22 cellular contexts compared by ENCODE assay signal in the genomic region with DNA sequence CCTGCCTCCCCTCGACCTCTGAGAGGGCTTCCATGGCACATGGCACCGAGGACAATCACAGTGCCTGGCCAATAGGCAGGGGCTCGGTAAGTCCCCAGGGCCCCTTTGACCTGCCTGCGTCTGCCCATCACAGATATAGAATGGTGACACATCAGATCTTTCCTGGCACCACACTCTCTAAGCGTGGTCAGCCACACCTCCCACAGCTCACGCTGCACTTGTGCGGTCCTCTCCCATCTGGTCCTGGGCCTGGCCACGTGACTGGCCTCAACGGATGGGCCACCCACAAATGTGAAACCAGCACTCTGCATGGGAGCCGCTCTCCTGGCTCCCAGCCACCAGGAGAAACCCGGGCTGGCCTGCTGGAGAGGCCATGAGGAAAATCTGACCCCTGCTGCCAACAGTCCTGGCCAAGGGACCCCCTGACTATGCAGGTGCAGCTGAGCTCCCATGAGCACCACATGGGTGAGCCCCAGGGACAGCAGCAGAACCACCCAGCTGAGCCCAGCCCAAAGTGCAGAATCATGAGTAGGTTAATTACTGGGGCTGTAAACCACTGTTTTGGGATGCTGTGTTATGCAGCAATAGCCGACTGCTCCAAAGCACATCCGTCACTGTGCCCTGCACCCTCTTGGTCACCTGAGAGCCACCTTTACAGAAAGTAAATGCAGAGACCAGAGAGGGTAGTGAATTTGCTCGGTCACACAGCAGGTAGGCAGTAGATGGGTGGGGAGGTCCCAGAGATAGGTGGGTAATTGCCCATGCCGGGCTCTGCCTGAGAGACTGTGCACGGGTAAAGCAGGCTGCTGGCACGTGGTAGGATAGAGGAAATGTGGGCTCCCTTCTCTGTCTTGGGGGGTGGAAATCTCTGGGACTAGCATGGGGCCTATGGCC. TPM values are rescaled to one million over a fixed set of nuclear protein-coding genes. Genes with fewer than 3 reads are reported as not detected.
A peak's percentile ranks its signal among the peaks of the same experiment; 100 is the strongest.
DNase-seq lines count a peak whose midpoint lies in the region; ATAC-seq and TF ChIP-seq lines count a peak whose summit lies in the region.
"Had no signal": no experiment of that assay in that cellular context is flagged by ENCODE, and none has a peak within 500 bp of the region (broad histone marks: within the 10 kb centered on the region; RNA-seq: fewer than 3 reads in every experiment).

No MANE protein-coding gene starts in this region.

- no peak overlapping the region for H3K27ac Mint-ChIP-seq in stimulated activated naive CD8-positive, alpha-beta T cell treated with anti-CD3 and anti-CD28 coated beads, Interleukin-15, amount 100 ng/mL, for 72 hours
- no peak overlapping the region for H3K27ac Mint-ChIP-seq in CD4-positive, alpha-beta T cell
- H3K27ac Mint-ChIP-seq: activated naive CD4-positive, alpha-beta T cell treated with anti-CD3 and anti-CD28 coated beads, Interleukin-2, amount 10 ng/mL, durations not matched to agents 7 days and 5 days; CD4-positive, CD25-positive, alpha-beta regulatory T cell; stimulated activated naive CD8-positive, alpha-beta T cell treated with anti-CD3 and anti-CD28 coated beads, Interleukin-15, Interleukin-2, amounts not matched to agents 100 ng/mL and 50 ng/mL, for 24 hours had no signal

- ATAC-seq in stimulated activated naive CD8-positive, alpha-beta T cell treated with anti-CD3 and anti-CD28 coated beads, Interleukin-15, Interleukin-2, amounts not matched to agents 100 U/mL and 50 U/mL, for 24 hours, result peak; percentile 11
- ATAC-seq in stimulated activated naive CD8-positive, alpha-beta T cell treated with anti-CD3 and anti-CD28 coated beads, Interleukin-15, amount 100 ng/mL, for 72 hours, result no peak
- no peak for ATAC-seq in CD4-positive, alpha-beta T cell (ENCODE audit: poor library complexity)
- ATAC-seq: A549 had no signal

- CTCF ChIA-PET in CD4-positive, alpha-beta T cell (lab: Charles Lee), result no interaction called here
- CTCF ChIA-PET in A673 (lab: Charles Lee), result no interaction called here

- H3K36me3 Mint-ChIP-seq in CD4-positive, alpha-beta T cell (ENCODE audit: low read depth), result peaks cover 42% of the 10 kb centered on the region

- no peaks in the 10 kb centered on the region for H3K9me3 Mint-ChIP-seq in stimulated activated naive CD8-positive, alpha-beta T cell treated with anti-CD3 and anti-CD28 coated beads, Interleukin-15, amount 100 ng/mL, for 72 hours
- no peaks in the 10 kb centered on the region for H3K9me3 Mint-ChIP-seq in CD4-positive, alpha-beta T cell
- H3K9me3 Mint-ChIP-seq: activated naive CD4-positive, alpha-beta T cell treated with anti-CD3 and anti-CD28 coated beads, Interleukin-2, amount 10 ng/mL, durations not matched to agents 7 days and 5 days; CD4-positive, CD25-positive, alpha-beta regulatory T cell; neural crest cell; stimulated activated naive CD8-positive, alpha-beta T cell treated with anti-CD3 and anti-CD28 coated beads, Interleukin-15, Interleukin-2, amounts not matched to agents 100 ng/mL and 50 ng/mL, for 24 hours had no signal

- no peaks in the 10 kb centered on the region for H3K4me1 ChIP-seq in A673 (ENCODE audit: insufficient read depth, low read length, poor library complexity, severe bottlenecking)
- H3K4me1 ChIP-seq: A549 had no signal

- POLR2A ChIA-PET in CD4-positive, alpha-beta T cell (lab: Charles Lee), result no interaction called here
- POLR2A ChIA-PET in A673 (lab: Charles Lee; ENCODE audit: low non-redundant PET), result no interaction called here

- no peaks in the 10 kb centered on the region for H3K36me3 ChIP-seq in A673 (ENCODE audit: insufficient read depth, low read length, poor library complexity, severe bottlenecking)

- no peak overlapping the region for H3K27ac ChIP-seq in CD4-positive, alpha-beta T cell (ENCODE audit: low read depth, low read length)
- H3K27ac ChIP-seq in A673 (ENCODE audit: low read depth, low read length, poor library complexity, severe bottlenecking), result no peak overlapping the region
- H3K27ac ChIP-seq: A549 had no signal

- H3K27me3 Mint-ChIP-seq in stimulated activated naive CD8-positive, alpha-beta T cell treated with anti-CD3 and anti-CD28 coated beads, Interleukin-15, amount 100 ng/mL, for 72 hours, result no peaks in the 10 kb centered on the region
- H3K27me3 Mint-ChIP-seq in CD4-positive, alpha-beta T cell, result no peaks in the 10 kb centered on the region
- H3K27me3 Mint-ChIP-seq: activated naive CD4-positive, alpha-beta T cell treated with anti-CD3 and anti-CD28 coated beads, Interleukin-2, amount 10 ng/mL, durations not matched to agents 7 days and 5 days; CD4-positive, CD25-positive, alpha-beta regulatory T cell; stimulated activated naive CD8-positive, alpha-beta T cell treated with anti-CD3 and anti-CD28 coated beads, Interleukin-15, Interleukin-2, amounts not matched to agents 100 ng/mL and 50 ng/mL, for 24 hours had no signal

- no peaks in the 10 kb centered on the region for H3K9me3 ChIP-seq in CD4-positive, alpha-beta T cell (ENCODE audit: control insufficient read depth, low read length)
- H3K9me3 ChIP-seq in A673 (ENCODE audit: low read depth, low read length, poor library complexity, severe bottlenecking), result no peaks in the 10 kb centered on the region
- H3K9me3 ChIP-seq: A549 had no signal

- no TSS peak for BruUV-seq in A673 (replicated peaks; lab: Mats Ljungman, UMichigan)

- intact Hi-C loops in CD4-positive, alpha-beta T cell (cut with DNase I, micrococcal nuclease), result no loop called here
- intact Hi-C loops in A673 (cut with micrococcal nuclease; ENCODE audit: unreplicated experiment), result no loop called here

- no peak for DNase-seq in stimulated activated naive CD8-positive, alpha-beta T cell treated with anti-CD3 and anti-CD28 coated beads, Interleukin-15, Interleukin-2, amounts not matched to agents 100 U/mL and 50 U/mL, for 24 hours
- DNase-seq in stimulated activated naive CD8-positive, alpha-beta T cell treated with anti-CD3 and anti-CD28 coated beads, Interleukin-15, amount 100 ng/mL, for 72 hours, result no peak
- DNase-seq in astrocyte of the hippocampus (ENCODE audit: low read depth, low spot score) (peak; percentile 24), 8988T (no peak), A673 (ENCODE audit: low spot score) (no peak)
- no peak for DNase-seq in CD4-positive, alpha-beta T cell
- DNase-seq: activated naive CD4-positive, alpha-beta T cell treated with anti-CD3 and anti-CD28 coated beads, Interleukin-2, amount 10 ng/mL, durations not matched to agents 7 days and 5 days; activated T-cell treated with anti-CD3 and anti-CD28 coated beads for 4 hours; CD4-positive, CD25-positive, alpha-beta regulatory T cell; DMS79 treated with DMSO at 0.1 percent for 48 hours; GOT3; Kasumi-1; NCI-H1436; NCI-H2171; NCI-H774 had no signal

- H3K4me1 Mint-ChIP-seq in stimulated activated naive CD8-positive, alpha-beta T cell treated with anti-CD3 and anti-CD28 coated beads, Interleukin-15, amount 100 ng/mL, for 72 hours, result no peaks in the 10 kb centered on the region
- H3K4me1 Mint-ChIP-seq in CD4-positive, alpha-beta T cell (ENCODE audit: low read depth), result no peaks in the 10 kb centered on the region
- H3K4me1 Mint-ChIP-seq: activated naive CD4-positive, alpha-beta T cell treated with anti-CD3 and anti-CD28 coated beads, Interleukin-2, amount 10 ng/mL, durations not matched to agents 7 days and 5 days had no signal

- no peak for TF ChIP-seq CTCF in CD4-positive, alpha-beta T cell (IDR thresholded peaks at IDR 0.05)
- no peak for TF ChIP-seq CTCF in A673 (conservative IDR thresholded peaks at IDR 0.05; ENCODE audit: low read depth, low read length)

- H3K27me3 ChIP-seq in CD4-positive, alpha-beta T cell (ENCODE audit: control insufficient read depth, insufficient read depth, low read length), result no peaks in the 10 kb centered on the region
- H3K27me3 ChIP-seq in A673 (replicated peaks; ENCODE audit: insufficient read depth, low read depth, low read length, poor library complexity), result no peaks in the 10 kb centered on the region

- no peak overlapping the region for H3K4me3 ChIP-seq in A673 (ENCODE audit: low read depth, low read length, poor library complexity, severe bottlenecking)
- H3K4me3 ChIP-seq: A549 had no signal

- no peak overlapping the region for H3K4me3 Mint-ChIP-seq in stimulated activated naive CD8-positive, alpha-beta T cell treated with anti-CD3 and anti-CD28 coated beads, Interleukin-15, amount 100 ng/mL, for 72 hours
- no peak overlapping the region for H3K4me3 Mint-ChIP-seq in CD4-positive, alpha-beta T cell
- H3K4me3 Mint-ChIP-seq: activated naive CD4-positive, alpha-beta T cell treated with anti-CD3 and anti-CD28 coated beads, Interleukin-2, amount 10 ng/mL, durations not matched to agents 7 days and 5 days; CD4-positive, CD25-positive, alpha-beta regulatory T cell; neural crest cell; stimulated activated naive CD8-positive, alpha-beta T cell treated with anti-CD3 and anti-CD28 coated beads, Interleukin-15, Interleukin-2, amounts not matched to agents 100 ng/mL and 50 ng/mL, for 24 hours had no signal

RNA-seq across cellular contexts. Expression of gene MEF2B, which starts 9.7 kb away (rescaled TPM):
- 1 to 10 TPM; 1.9 to 3.0 TPM for total RNA-seq in CD4-positive, alpha-beta T cell
- 2.9 and 3.4 TPM in 2 replicates for total RNA-seq in A673 (2021)
- total RNA-seq: fibroblast of villous mesenchyme had no signal

RNA-seq across cellular contexts. Expression of gene BORCS8, which starts 12.2 kb away (rescaled TPM):
- 10 to 100 TPM; 12.0 to 15.0 TPM for total RNA-seq in CD4-positive, alpha-beta T cell
- 29.9 and 37.5 TPM in 2 replicates for total RNA-seq in A673 (2021)

RNA-seq across cellular contexts. Expression of gene RFXANK, which starts 12.3 kb away (rescaled TPM):
- total RNA-seq in CD4-positive, alpha-beta T cell, result 10 to 100 TPM; 36.3 to 37.2 TPM
- 96.3 and 109 TPM in 2 replicates for total RNA-seq in A673 (2021)

RNA-seq across cellular contexts. Expression of gene NR2C2AP, which starts 23.4 kb away (rescaled TPM):
- 10 to 100 TPM; 10.5 to 11.5 TPM for total RNA-seq in CD4-positive, alpha-beta T cell
- total RNA-seq in A673 (2021), result 35.6 and 45.3 TPM in 2 replicates

RNA-seq across cellular contexts. Expression of gene NCAN, which starts 32.0 kb away (rescaled TPM):
- not detected for total RNA-seq in CD4-positive, alpha-beta T cell
- not detected in 2 replicates for total RNA-seq in A673 (2021)
- total RNA-seq: CD4-positive, CD25-positive, alpha-beta regulatory T cell; fibroblast of villous mesenchyme; mesenteric fat pad; renal cortical epithelial cell; ureter had no signal
